Comparison of ENCODE assay signal across 25 cellular contexts in the genomic region with DNA sequence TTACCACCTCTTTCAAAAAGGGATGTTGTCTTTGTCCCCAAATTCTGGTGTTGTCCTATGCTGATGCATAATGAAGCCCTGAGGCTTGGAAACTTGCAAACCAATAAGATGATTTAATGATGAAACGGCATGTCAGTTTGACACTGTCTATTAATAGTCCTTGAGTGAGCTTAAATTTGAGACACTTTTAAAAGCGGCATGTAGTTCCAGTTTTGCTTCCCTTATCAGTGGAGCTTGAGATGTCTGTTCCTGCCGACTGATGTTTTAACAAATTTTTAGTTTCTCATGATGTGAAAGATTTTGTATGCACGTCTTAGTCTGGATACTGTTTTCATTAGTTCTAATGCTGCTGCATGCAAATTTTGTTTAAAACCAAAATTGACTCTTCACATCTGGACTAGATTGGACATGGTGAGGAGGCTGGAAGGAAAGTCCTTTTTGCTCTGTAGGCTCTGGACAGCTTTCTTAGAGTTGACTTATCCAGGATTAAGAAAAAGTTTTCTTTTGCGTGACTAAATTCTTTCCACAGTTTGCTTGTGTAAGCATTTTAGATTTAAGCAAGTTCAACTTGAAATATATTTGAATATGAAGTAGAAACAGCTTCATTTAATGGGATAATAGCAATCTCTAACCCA. TPM values are rescaled to one million over a fixed set of nuclear protein-coding genes. Genes with fewer than 3 reads are reported as not detected.
DNase-seq lines count a peak whose midpoint lies in the region; ATAC-seq and TF ChIP-seq lines count a peak whose summit lies in the region.
"Had no signal": no experiment of that assay in that cellular context is flagged by ENCODE, and none has a peak within 500 bp of the region (broad histone marks: within the 10 kb centered on the region; RNA-seq: fewer than 3 reads in every experiment).

No MANE protein-coding gene starts in this region.

- H3K4me2 ChIP-seq in PC-9: no peak overlapping the region

- H3F3A ChIP-seq in PC-9 (ENCODE audit: insufficient read depth, low read depth): peaks cover 59% of the 10 kb centered on the region

- H3K27ac ChIP-seq in PC-9: peak overlapping the region; percentile 37; the same call in 1 of the 2 replicates
- H3K27ac ChIP-seq in transverse colon: no peak overlapping the region
- H3K27ac ChIP-seq: esophagus muscularis mucosa, stomach, upper lobe of left lung had no signal

- in situ Hi-C loops in transverse colon (cut with MboI; ENCODE audit: low pct_ligation_motif_present in 1 of 4, low pct_unique_long_range_greater_than_20kb in 1 of 4, low sequenced_read_pairs in 3 of 4): no loop called here

- WGBS in transverse colon (ENCODE audit: low coverage in 1 of 2), 2 donors: 59 to 80% methylated on average over 5 of the region's 5 CpGs

- H2AFZ ChIP-seq in PC-9: no peak overlapping the region

- ATAC-seq in HG02885 (IDR thresholded peaks at IDR 0.05; ENCODE audit: poor library complexity, unreplicated experiment): peak; percentile 79

- H3K79me2 ChIP-seq in PC-9 (ENCODE audit: low read depth): no peaks in the 10 kb centered on the region

- POLR2A ChIA-PET in PC-9 (lab: Charles Lee; ENCODE audit: unreplicated experiment): interaction anchor here (0.6 kb wide), 1 partner anchor 57 kb away, joined by 9 read pairs; no protein-coding TSS in a partner anchor

- H3K27me3 ChIP-seq in PC-9 (ENCODE audit: insufficient read depth, low read depth): no peaks in the 10 kb centered on the region
- no peaks in the 10 kb centered on the region for H3K27me3 ChIP-seq in transverse colon
- H3K27me3 ChIP-seq: BE2C, stomach, upper lobe of left lung had no signal

- H3K4me1 ChIP-seq in PC-9 (replicated peaks; ENCODE audit: insufficient read depth): peaks cover 6% of the 10 kb centered on the region; the same call in 1 of the 2 replicates
- no peaks in the 10 kb centered on the region for H3K4me1 ChIP-seq in transverse colon
- H3K4me1 ChIP-seq: BE2C, esophagus muscularis mucosa, stomach, upper lobe of left lung had no signal

- H4K20me1 ChIP-seq in PC-9 (ENCODE audit: insufficient read depth): no peaks in the 10 kb centered on the region

- no peak overlapping the region for H3K4me3 ChIP-seq in PC-9
- H3K4me3 ChIP-seq in transverse colon: no peak overlapping the region
- H3K4me3 ChIP-seq: esophagus muscularis mucosa, stomach, upper lobe of left lung had no signal

- no peaks in the 10 kb centered on the region for H3K9me3 ChIP-seq in PC-9 (ENCODE audit: insufficient read depth, low read depth)
- no peaks in the 10 kb centered on the region for H3K9me3 ChIP-seq in transverse colon
- H3K9me3 ChIP-seq: BE2C, esophagus muscularis mucosa, stomach, upper lobe of left lung had no signal

- BruUV-seq in PC-9 (replicated peaks; lab: Mats Ljungman, UMichigan): no TSS peak

- intact Hi-C loops in PC-9 (cut with micrococcal nuclease; ENCODE audit: unreplicated experiment): loop anchor here (5.0 kb wide), 1 partner anchor 91 kb away; no protein-coding TSS in a partner anchor
- intact Hi-C loops in transverse colon (cut with DNase I; ENCODE audit: low total_unique reads): no loop called here

- no peak for TF ChIP-seq CTCF in PC-9 (conservative IDR thresholded peaks at IDR 0.05)
- TF ChIP-seq CTCF in transverse colon (IDR thresholded peaks at IDR 0.05): no peak

- CTCF ChIA-PET in PC-9 (lab: Charles Lee): no interaction called here

- H3K36me3 ChIP-seq in PC-9 (ENCODE audit: low read depth) (peaks cover 15% of the 10 kb centered on the region), transverse colon (no peaks in the 10 kb centered on the region)
- H3K36me3 ChIP-seq: BE2C had no signal

- H3K9me2 ChIP-seq in PC-9 (ENCODE audit: insufficient read depth): no peaks in the 10 kb centered on the region

- no peak for TF ChIP-seq POLR2A in transverse colon (IDR thresholded peaks at IDR 0.05)

- peak; percentile 63 for DNase-seq in SIG-M5 treated with dmso at 0.1 percent for 504 hours (lab: John Stamatoyannopoulos, UW; ENCODE audit: unreplicated experiment)
- no peak for DNase-seq in SIG-M5 (lab: John Stamatoyannopoulos, UW)
- no peak for DNase-seq in PC-9
- DNase-seq in GDM1 (lab: John Stamatoyannopoulos, UW): no peak
- no peak for DNase-seq in stimulated activated CD4-positive, alpha-beta T cell treated with anti-CD3 and anti-CD28 coated beads, Interleukin-2, amount 100 ng/mL, for 48 hours
- no peak for DNase-seq in ureter (ENCODE audit: low spot score)
- DNase-seq in transverse colon: no peak
- DNase-seq: 8988T; activated CD4-positive, alpha-beta T cell treated with anti-CD3 and anti-CD28 coated beads, Interleukin-2, amount 10 ng/mL, durations not matched to agents 24 days and 14 days; BE2C; DMS79; effector memory CD4-positive, alpha-beta T cell; H9; kidney glomerular epithelial cell; NCI-H1048; NCI-H2081; NCI-H446; nucleus accumbens; Right ventricle myocardium superior; small intestine; stomach; T-helper 1 cell; upper lobe of left lung had no signal

- TF ChIP-seq EP300 in transverse colon (IDR thresholded peaks at IDR 0.05; ENCODE audit: low read depth): no peak

RNA-seq across cellular contexts. Expression of gene C1GALT1C1, which starts 11.7 kb away (rescaled TPM):
- 32.7 and 38.4 TPM in 2 replicates for total RNA-seq in PC-9 (2021)
- 22.4 TPM for total RNA-seq in ureter
- 10 to 100 TPM in 2 of 4 donors, 1 to 10 TPM in 2; 3.6 to 34.6 (median 18.5) TPM for total RNA-seq in transverse colon

RNA-seq across cellular contexts. Expression of gene MCTS1, which starts 14.2 kb away (rescaled TPM):
- total RNA-seq in PC-9 (2021) (90.7 and 98.4 TPM in 2 replicates), ureter (55.2 TPM), transverse colon (10 to 100 TPM in 2 of 4 donors, 1 to 10 TPM in 1, under 1 TPM in 1; 0.80 to 21.8 (median 10.4) TPM)

RNA-seq across cellular contexts. Expression of gene CUL4B, which starts 57.4 kb away (rescaled TPM):
- total RNA-seq in PC-9 (2021): 98.6 and 154 TPM in 2 replicates
- total RNA-seq in ureter: 40.1 TPM
- total RNA-seq in transverse colon: 10 to 100 TPM; 18.1 to 53.5 (median 30.8) TPM
